23 cellular contexts compared by ENCODE assay signal in the genomic region with DNA sequence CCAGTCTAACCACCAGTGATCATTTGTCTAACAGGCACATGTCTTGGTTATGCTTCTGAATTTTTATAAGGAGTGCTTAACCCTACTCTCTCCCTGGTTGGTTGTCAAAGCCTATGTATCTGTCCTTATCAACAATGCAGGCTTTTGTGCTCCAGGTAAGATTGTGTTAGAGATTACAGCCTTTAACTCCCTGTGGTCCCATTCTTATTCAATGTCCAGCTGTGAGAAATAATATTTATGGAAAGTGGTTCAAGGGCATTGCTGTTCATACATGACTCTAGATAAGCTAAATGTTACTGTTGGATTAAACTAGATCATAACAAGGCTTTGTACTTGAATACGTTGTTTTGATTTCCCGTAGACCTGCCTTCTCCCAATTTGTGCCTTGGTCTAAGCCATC.
"Had no signal": no experiment of that assay in that cellular context is flagged by ENCODE, and none has a peak within 500 bp of the region (broad histone marks: within the 10 kb centered on the region; RNA-seq: fewer than 3 reads in every experiment).

No MANE protein-coding gene starts in this region.

- H3K27me3 ChIP-seq: colonic mucosa, esophagus squamous epithelium, gastrocnemius medialis, heart right ventricle, left lung had no signal

- H3K9me3 ChIP-seq: colonic mucosa, esophagus squamous epithelium, gastrocnemius medialis, heart right ventricle, left lung, mucosa of descending colon had no signal

- H3K27ac ChIP-seq: colonic mucosa, epithelial cell of prostate, esophagus squamous epithelium, gastrocnemius medialis, heart right ventricle, left lung had no signal

- H3K4me3 ChIP-seq: colonic mucosa, esophagus squamous epithelium, gastrocnemius medialis, heart right ventricle, left lung, lung, mucosa of descending colon had no signal

- H3K36me3 ChIP-seq: colonic mucosa, esophagus squamous epithelium, gastrocnemius medialis, heart right ventricle, left lung had no signal

- DNase-seq: colonic mucosa; cortex of kidney; effector CD8-positive, alpha-beta T cell; effector memory CD8-positive, alpha-beta T cell; endodermal cell; erythroblast; esophagus squamous epithelium; foreskin fibroblast; foreskin melanocyte; gastrocnemius medialis; glutamatergic neuron; head of caudate nucleus; heart right ventricle; hippocampal formation; left cardiac atrium; left lung; left ventricle myocardium superior; mammary epithelial cell; mucosa of descending colon; naive B cell; naive thymus-derived CD8-positive, alpha-beta T cell had no signal

- H3K4me1 ChIP-seq: colonic mucosa, esophagus squamous epithelium, gastrocnemius medialis had no signal
